In genomic region chr14:22452330-22452729, GRCh38 we compare ENCODE assay signal across 16 cellular contexts.
"Had no signal": no experiment of that assay in that cellular context is flagged by ENCODE, and none has a peak within 500 bp of the region (broad histone marks: within the 10 kb centered on the region; RNA-seq: fewer than 3 reads in every experiment).

No MANE protein-coding gene starts in this region.

- DNase-seq: activated effector memory CD4-positive, alpha-beta T cell treated with Interleukin-2 at 50 U/mL for 16 hours; cerebellar nuclear complex; effector CD8-positive, alpha-beta T cell; esophagus squamous epithelium; left ventricle myocardium superior; mesenchymal stem cell; occipital lobe; stimulated activated CD4-positive, alpha-beta T cell treated with anti-CD3 and anti-CD28 coated beads, Interleukin-4, amount 100 ng/mL, for 1 hour; stimulated activated naive CD4-positive, alpha-beta T cell; transverse colon had no signal

- H3K9me3 Mint-ChIP-seq: nephron had no signal

- H3K4me2 ChIP-seq: hepatocyte had no signal

- H3K9me3 ChIP-seq: ascending aorta, breast epithelium, esophagus squamous epithelium, transverse colon, vagina had no signal

- FAIRE-seq: endothelial cell of umbilical vein had no signal

- H3K4me3 ChIP-seq: ascending aorta, breast epithelium, esophagus squamous epithelium, hepatocyte, transverse colon, vagina had no signal

- H3K36me3 ChIP-seq: ascending aorta, breast epithelium, esophagus squamous epithelium, transverse colon, vagina had no signal

- ATAC-seq: left ventricle myocardium superior had no signal

- H3K4me3 Mint-ChIP-seq: nephron had no signal

- H3K4me1 ChIP-seq: ascending aorta, breast epithelium, esophagus squamous epithelium, transverse colon had no signal

- H3K27ac ChIP-seq: ascending aorta, breast epithelium, esophagus squamous epithelium, hepatocyte, transverse colon, vagina had no signal

- H3K27me3 ChIP-seq: ascending aorta, breast epithelium, transverse colon, vagina had no signal

- H3K27ac Mint-ChIP-seq: nephron had no signal
